8 cellular contexts compared by ENCODE assay signal in genomic region chr4:2964077-2964471, GRCh38. TPM values are rescaled to one million over a fixed set of nuclear protein-coding genes. Genes with fewer than 3 reads are reported as not detected.
DNase-seq lines count a peak whose midpoint lies in the region; ATAC-seq and TF ChIP-seq lines count a peak whose summit lies in the region.

No MANE protein-coding gene starts in this region.

- no peak for TF ChIP-seq CTCF in brain (conservative IDR thresholded peaks at IDR 0.05)
- TF ChIP-seq CTCF in liver (IDR thresholded peaks at IDR 0.05; ENCODE audit: low read depth, low read length, missing input control): no peak

- H3K4me1 Mint-ChIP-seq in activated naive CD4-positive, alpha-beta T cell treated with anti-CD3 and anti-CD28 coated beads for 36 hours (ENCODE audit: low read depth): peaks cover 22% of the 10 kb centered on the region
- peaks cover 50% of the 10 kb centered on the region for H3K4me1 Mint-ChIP-seq in brain

- no peaks in the 10 kb centered on the region for H3K27me3 Mint-ChIP-seq in activated naive CD4-positive, alpha-beta T cell treated with anti-CD3 and anti-CD28 coated beads for 36 hours (ENCODE audit: low read depth)
- H3K27me3 Mint-ChIP-seq in brain: peaks cover 11% of the 10 kb centered on the region

- no peak overlapping the region for H3K27ac Mint-ChIP-seq in activated naive CD4-positive, alpha-beta T cell treated with anti-CD3 and anti-CD28 coated beads for 36 hours
- H3K27ac Mint-ChIP-seq in brain: peak overlapping the region; percentile 75 to 97 (median 93)

- H3K9me3 Mint-ChIP-seq in activated naive CD4-positive, alpha-beta T cell treated with anti-CD3 and anti-CD28 coated beads for 36 hours: no peaks in the 10 kb centered on the region
- H3K9me3 Mint-ChIP-seq in brain: no peaks in the 10 kb centered on the region

- H3K27ac ChIP-seq in liver (ENCODE audit: low read depth in 1 of 2, low read length in 2 of 2): no peak overlapping the region
- no peak overlapping the region for H3K27ac ChIP-seq in thymus (ENCODE audit: low read depth)

- TF ChIP-seq RAD21 in liver (IDR thresholded peaks at IDR 0.05): no peak

- peaks cover 6 to 24% (median 15%) of the 10 kb centered on the region in 4 donors for H3K4me1 ChIP-seq in liver (ENCODE audit: control insufficient read depth in 4 of 4, insufficient read depth in 4 of 4, low read length in 3 of 4)
- H3K4me1 ChIP-seq in thymus (ENCODE audit: control insufficient read depth, insufficient read depth, low read length): peaks cover 7% of the 10 kb centered on the region

- no peak overlapping the region for H3K9ac ChIP-seq in liver (ENCODE audit: low read depth in 1 of 2, low read length in 2 of 2)

- H3K4me3 ChIP-seq in liver (ENCODE audit: low read depth in 1 of 3, low read length in 3 of 3): peak overlapping the region; percentile 59 to 98 (median 69)
- H3K4me3 ChIP-seq in thymus (ENCODE audit: low read length): peak overlapping the region; percentile 88

- H3K9me3 ChIP-seq in liver (ENCODE audit: control insufficient read depth in 4 of 4, low read length in 3 of 4): no peaks in the 10 kb centered on the region
- no peaks in the 10 kb centered on the region for H3K9me3 ChIP-seq in thymus (ENCODE audit: control insufficient read depth)

- CTCF ChIA-PET in activated naive CD4-positive, alpha-beta T cell treated with anti-CD3 and anti-CD28 coated beads for 36 hours (lab: Charles Lee): interaction anchor here (1.2 to 8.4 kb wide), 6 partner anchors 10 to 201 kb away, joined by 3 to 55 read pairs (median 12); no protein-coding TSS in a partner anchor

- no peak for DNase-seq in activated naive CD4-positive, alpha-beta T cell treated with anti-CD3 and anti-CD28 coated beads for 36 hours
- DNase-seq in activated naive CD4-positive, alpha-beta T cell (lab: John Stamatoyannopoulos, UW): no peak
- DNase-seq in HuH-7.5 (ENCODE audit: low spot score) (no peak), HuH-7 (ENCODE audit: low spot score) (no peak)

- ATAC-seq in HG02970 (IDR thresholded peaks at IDR 0.05; ENCODE audit: low FRiP score, unreplicated experiment): no peak

- intact Hi-C loops in activated naive CD4-positive, alpha-beta T cell treated with anti-CD3 and anti-CD28 coated beads for 36 hours (cut with micrococcal nuclease): loop anchor here (5.0 to 10.0 kb wide), 3 partner anchors 123 to 1089 kb away; partner anchors contain the start of genes LRPAP1 and NSD2

- H3K4me3 Mint-ChIP-seq in activated naive CD4-positive, alpha-beta T cell treated with anti-CD3 and anti-CD28 coated beads for 36 hours: peak overlapping the region; percentile 80
- peak overlapping the region; percentile 86 to 99 (median 97) for H3K4me3 Mint-ChIP-seq in brain

- H3K36me3 ChIP-seq in liver (ENCODE audit: control insufficient read depth in 4 of 4, insufficient read depth in 3 of 4, low read depth in 1 of 4, low read length in 3 of 4) (no peaks in the 10 kb centered on the region), thymus (ENCODE audit: control insufficient read depth, insufficient read depth) (no peaks in the 10 kb centered on the region)

- WGBS in liver: 3% methylated on average over 23 of the region's 23 CpGs
- 3% methylated on average over 23 of the region's 23 CpGs for WGBS in thymus

- peaks cover 11% of the 10 kb centered on the region for H3K36me3 Mint-ChIP-seq in activated naive CD4-positive, alpha-beta T cell treated with anti-CD3 and anti-CD28 coated beads for 36 hours (ENCODE audit: low read depth)
- peaks cover 12% of the 10 kb centered on the region for H3K36me3 Mint-ChIP-seq in brain

- H3K27me3 ChIP-seq in liver (ENCODE audit: control insufficient read depth in 4 of 4, insufficient read depth in 4 of 4, low read length in 3 of 4) (no peaks in the 10 kb centered on the region), thymus (ENCODE audit: control insufficient read depth, insufficient read depth) (no peaks in the 10 kb centered on the region)

TF ChIP-seq in liver, 16 proteins besides CTCF, POLR2A, EP300 and RAD21:
- no peak for TF ChIP-seq YY1 (IDR thresholded peaks at IDR 0.05)
- no peak for TF ChIP-seq JUND (IDR thresholded peaks at IDR 0.05)
- TF ChIP-seq ATF3 (IDR thresholded peaks at IDR 0.05): no peak
- no peak for TF ChIP-seq EGR1 (IDR thresholded peaks at IDR 0.05; ENCODE audit: low read depth in 2 of 2)
TF ChIP-seq in liver: peak in this region for 0.

RNA-seq across cellular contexts. Expression of gene GRK4, which starts 0.7 kb away (rescaled TPM):
- 1 to 10 TPM; 1.3 to 2.1 TPM for total RNA-seq in activated naive CD4-positive, alpha-beta T cell treated with anti-CD3 and anti-CD28 coated beads for 36 hours
- polyA plus RNA-seq in brain (ENCODE audit: insufficient read depth, low read depth, low replicate concordance) (8.4 TPM), liver (1 to 10 TPM; 1.0 to 1.6 TPM), thymus (5.6 TPM)
- total RNA-seq in liver: 1 to 10 TPM; 2.0 to 2.2 TPM

RNA-seq across cellular contexts. Expression of gene NOP14, which starts 0.9 kb away (rescaled TPM):
- total RNA-seq in activated naive CD4-positive, alpha-beta T cell treated with anti-CD3 and anti-CD28 coated beads for 36 hours: 10 to 100 TPM; 48.3 to 55.1 TPM
- polyA plus RNA-seq in brain (ENCODE audit: insufficient read depth, low read depth, low replicate concordance) (14.7 TPM), liver (10 to 100 TPM; 12.6 to 16.2 TPM), thymus (18.1 TPM)
- 10 to 100 TPM; 10.5 to 22.9 TPM for total RNA-seq in liver
